ENCODE assay signal across 9 cellular contexts in genomic region chr5:172403191-172403794, GRCh38. TPM values are rescaled to one million over a fixed set of nuclear protein-coding genes. Genes with fewer than 3 reads are reported as not detected.
DNase-seq lines count a peak whose midpoint lies in the region; ATAC-seq, FAIRE-seq and TF ChIP-seq lines count a peak whose summit lies in the region.
"Had no signal": no experiment of that assay in that cellular context is flagged by ENCODE, and none has a peak within 500 bp of the region (broad histone marks: within the 10 kb centered on the region; RNA-seq: fewer than 3 reads in every experiment).

No MANE protein-coding gene starts in this region.

- no peak overlapping the region for H3K4me2 ChIP-seq in HepG2 (ENCODE audit: low read depth, low read length)

- 66% methylated on average over 11 of the region's 11 CpGs for WGBS in HUES64
- 55 to 64% methylated on average over 11 of the region's 11 CpGs for WGBS in esophagus, 2 donors
- 95% methylated on average over 11 of the region's 11 CpGs for WGBS in HepG2 (ENCODE audit: low lambda C conversion rate)

- TF ChIP-seq EP300 in HepG2 (IDR thresholded peaks at IDR 0.05; ENCODE audit: low read depth in 2 of 2, low read length in 2 of 2) (no peak), HepG2 (CRISPR knock-in tag; IDR thresholded peaks at IDR 0.05; ENCODE audit: borderline replicate concordance) (no peak)

- TF ChIP-seq RAD21 in HepG2 (CRISPR knock-in tag; IDR thresholded peaks at IDR 0.05): no peak

- H3K36me3 ChIP-seq in HUES64 (ENCODE audit: insufficient read depth, low read length) (peaks cover 48% of the 10 kb centered on the region), esophagus (ENCODE audit: control insufficient read depth in 2 of 2, insufficient read depth in 2 of 2, low read length in 1 of 2) (peaks cover 0 to 3% of the 10 kb centered on the region in 2 donors), HepG2 (replicated peaks in 1 of 2; ENCODE audit: control insufficient read depth in 1 of 2, insufficient read depth in 2 of 2, low read length in 2 of 2) (peaks cover 0 to 4% of the 10 kb centered on the region in 2 experiments; a peak in 2 of 5 replicates), skeletal muscle tissue (ENCODE audit: control insufficient read depth in 3 of 3, insufficient read depth in 3 of 3, low read length in 3 of 3) (no peaks in the 10 kb centered on the region)

- TF ChIP-seq CTCF in HepG2 (CRISPR knock-in tag; IDR thresholded peaks at IDR 0.05): no peak

- BruUV-seq in HepG2 (replicated peaks; lab: Mats Ljungman, UMichigan): no TSS peak

- ATAC-seq in HepG2 (no peak), HG02938 (IDR thresholded peaks at IDR 0.05; ENCODE audit: unreplicated experiment) (no peak)

- no peaks in the 10 kb centered on the region for H4K20me1 ChIP-seq in HepG2 (ENCODE audit: insufficient read depth, low read length)

- TF ChIP-seq POLR2A in HepG2 (IDR thresholded peaks at IDR 0.05; ENCODE audit: insufficient read depth in 1 of 2, low read depth in 2 of 2, low read length in 2 of 2): no peak

- no peak for DNase-seq in HepG2 (ENCODE audit: low spot score)
- DNase-seq in SHP77 treated with DMSO at 0.1 percent for 48 hours (lab: John Stamatoyannopoulos, UW): no peak
- DNase-seq in stimulated activated naive CD4-positive, alpha-beta T cell treated with Interleukin-2 at 50 U/mL for 16 hours (lab: John Stamatoyannopoulos, UW): no peak
- no peak for DNase-seq in NCI-H2107 treated with DMSO at 0.1 percent for 48 hours (lab: John Stamatoyannopoulos, UW; ENCODE audit: unreplicated experiment)
- DNase-seq: Caco-2 had no signal

- H3K4me1 ChIP-seq in HUES64 (ENCODE audit: insufficient read depth, low read length) (peaks cover 15% of the 10 kb centered on the region), esophagus (ENCODE audit: control insufficient read depth in 2 of 2, insufficient read depth in 2 of 2, low read length in 1 of 2) (peaks cover 0 to 4% of the 10 kb centered on the region in 2 donors), HepG2 (ENCODE audit: insufficient read depth, low read length) (no peaks in the 10 kb centered on the region), skeletal muscle tissue (ENCODE audit: control insufficient read depth in 3 of 3, insufficient read depth in 3 of 3, low read length in 3 of 3) (peaks cover 15 to 26% (median 21%) of the 10 kb centered on the region in 3 donors)
- H3K4me1 ChIP-seq: Caco-2 had no signal

- H3K4me3 ChIP-seq in HUES64 (ENCODE audit: low read length) (no peak overlapping the region), esophagus (ENCODE audit: low read depth in 1 of 2, low read length in 2 of 2) (no peak overlapping the region), HepG2 (replicated peaks in 1 of 3; ENCODE audit: insufficient read depth in 1 of 3, low read depth in 2 of 3, low read length in 3 of 3) (no peak overlapping the region), skeletal muscle tissue (ENCODE audit: low read length in 3 of 3) (peak overlapping the region in 2 of 3 donors; percentile 26 to 38)

- FAIRE-seq in HepG2 (lab: Jason Lieb, UNC): no peak

- H3K9ac ChIP-seq in HUES64 (ENCODE audit: low read depth, low read length) (peak overlapping the region; percentile 23), HepG2 (ENCODE audit: insufficient read depth, low read depth, low read length) (no peak overlapping the region), skeletal muscle tissue (ENCODE audit: low read depth in 1 of 3, low read length in 3 of 3) (peak overlapping the region; percentile 23 to 62 (median 43))

- intact Hi-C loops in HepG2 (cut with micrococcal nuclease; ENCODE audit: unreplicated experiment): no loop called here

- H3K27ac ChIP-seq in HUES64 (ENCODE audit: low read depth, low read length): peak overlapping the region; percentile 91
- H3K27ac ChIP-seq in esophagus (ENCODE audit: low read depth in 2 of 2, low read length in 1 of 2): peak overlapping the region; percentile 58 to 70
- H3K27ac ChIP-seq in HepG2 (ENCODE audit: extremely low read length, insufficient read depth, low read length): no peak overlapping the region
- peak overlapping the region; percentile 80 for H3K27ac ChIP-seq in skeletal muscle tissue (ENCODE audit: low read depth, low read length)

- H2AFZ ChIP-seq in HepG2 (ENCODE audit: low read length): no peak overlapping the region

- POLR2A ChIA-PET in HepG2 (lab: Yijun Ruan, JAX): interaction anchor here (1.4 kb wide), 1 partner anchor 11 kb away, joined by 6 read pairs; no protein-coding TSS in a partner anchor

- CTCF ChIA-PET in HepG2 (lab: Yijun Ruan, JAX; ENCODE audit: low intra/inter-chr PET ratio, low total read pairs): no interaction called here

- H3K27me3 ChIP-seq in HUES64 (ENCODE audit: insufficient read depth, low read length): no peaks in the 10 kb centered on the region
- H3K27me3 ChIP-seq in esophagus (ENCODE audit: control insufficient read depth in 1 of 2, insufficient read depth in 2 of 2, low read length in 2 of 2): no peaks in the 10 kb centered on the region
- H3K27me3 ChIP-seq in HepG2 (ENCODE audit: control insufficient read depth in 1 of 2, insufficient read depth in 2 of 2, low read length in 2 of 2): no peaks in the 10 kb centered on the region
- H3K27me3 ChIP-seq in skeletal muscle tissue (ENCODE audit: control insufficient read depth in 3 of 3, insufficient read depth in 3 of 3, low read length in 3 of 3): no peaks in the 10 kb centered on the region

- H3K9me3 ChIP-seq in HUES64 (ENCODE audit: insufficient read depth, low read depth, low read length) (no peaks in the 10 kb centered on the region), esophagus (ENCODE audit: control insufficient read depth in 2 of 2, insufficient read depth in 1 of 2, low read depth in 1 of 2, low read length in 1 of 2) (no peaks in the 10 kb centered on the region), HepG2 (ENCODE audit: low read length) (no peaks in the 10 kb centered on the region), skeletal muscle tissue (ENCODE audit: control insufficient read depth in 3 of 3, low read length in 3 of 3) (no peaks in the 10 kb centered on the region)
- H3K9me3 ChIP-seq: Caco-2 had no signal

- no peaks in the 10 kb centered on the region for H3K79me2 ChIP-seq in HepG2 (ENCODE audit: insufficient read depth, low read length)

- in situ Hi-C loops in HepG2 (cut with HindIII; ENCODE audit: extremely low pct_ligation_motif_present, low pct_unique_long_range_greater_than_20kb): no loop called here

TF ChIP-seq in HepG2, 621 proteins besides CTCF, POLR2A, EP300 and RAD21:
- no peak for TF ChIP-seq ZNF326 (CRISPR knock-in tag; IDR thresholded peaks at IDR 0.05; ENCODE audit: borderline replicate concordance)
- peak; percentile 79 for TF ChIP-seq MAFF (IDR thresholded peaks at IDR 0.05; ENCODE audit: low read depth, low read length)
- TF ChIP-seq MAFK (conservative IDR thresholded peaks at IDR 0.05 in 1 of 2, IDR thresholded peaks at IDR 0.05 in 1 of 2; ENCODE audit: low read length in 2 of 2): peak; percentile 78 to 90
- 0 out of 2 replicates have a peak, but pooled peaks have one; percentile 39 for TF ChIP-seq CEBPB (IDR thresholded peaks at IDR 0.05; ENCODE audit: borderline replicate concordance, low read depth, low read length)

RNA-seq across cellular contexts. Expression of gene SH3PXD2B, which starts 51.0 kb away (rescaled TPM):
- 35.5 TPM for polyA plus RNA-seq in HUES64 (2013, experiment 1 of 2)
- polyA plus RNA-seq in HUES64 (2013, experiment 2 of 2): 44.1 TPM
- polyA plus RNA-seq in esophagus (1 to 10 TPM; 3.0 to 4.5 TPM), HepG2 (2011; rRNA removed) (4.6 and 5.3 TPM in 2 replicates)
- total RNA-seq in HepG2 (2016; rRNA removed; fragmentation: Illumina TruSeq; extraction: Trizol) (3.4 and 3.8 TPM in 2 replicates), skeletal muscle tissue (12.0 TPM)
- 1.1 and 1.3 TPM in 2 replicates for total RNA-seq in HepG2 (2016; cell fraction: cytosol; rRNA removed; fragmentation: Illumina TruSeq; extraction: Trizol; ENCODE audit: low read depth)
- 3.2 and 3.8 TPM in 2 replicates for total RNA-seq in HepG2 (2016; cell fraction: insoluble cytoplasmic fraction; rRNA removed; fragmentation: Illumina TruSeq; extraction: Trizol)
- total RNA-seq in HepG2 (2016; cell fraction: membrane; rRNA removed; fragmentation: Illumina TruSeq; extraction: Trizol): 1.5 and 2.4 TPM in 2 replicates
- 3.8 TPM in 2 replicates for total RNA-seq in HepG2 (2016; cell fraction: nucleus; rRNA removed; fragmentation: Illumina TruSeq; extraction: Trizol)
- 1.9 and 2.4 TPM in 2 replicates for polyA plus RNA-seq in HepG2 (2011; cell fraction: cytosol; rRNA removed)
- polyA plus RNA-seq in HepG2 (2011; cell fraction: nucleus; rRNA removed): 6.3 and 6.6 TPM in 2 replicates
- polyA plus RNA-seq in HepG2 (2012): 3.7 and 4.6 TPM in 2 replicates
- polyA plus RNA-seq in HepG2 (2016; cell fraction: cytosol; fragmentation: Illumina TruSeq; extraction: Trizol; ENCODE audit: low read depth): 0.45 and 0.58 TPM in 2 replicates
- polyA plus RNA-seq in HepG2 (2016; cell fraction: insoluble cytoplasmic fraction; fragmentation: Illumina TruSeq; extraction: Trizol; ENCODE audit: low read depth): 4.5 and 5.7 TPM in 2 replicates
- 0.58 and 1.3 TPM in 2 replicates for polyA plus RNA-seq in HepG2 (2016; cell fraction: membrane; fragmentation: Illumina TruSeq; extraction: Trizol; ENCODE audit: low read depth)
- polyA plus RNA-seq in HepG2 (2016; cell fraction: nucleus; fragmentation: Illumina TruSeq; extraction: Trizol; ENCODE audit: insufficient read depth, low read depth): 4.4 and 5.5 TPM in 2 replicates
- polyA minus RNA-seq in HepG2 (2011; rRNA and poly(A)+ RNA removed; ENCODE audit: low replicate concordance): 6.5 and 8.9 TPM in 2 replicates
- 4.5 and 5.0 TPM in 2 replicates for polyA minus RNA-seq in HepG2 (2011; cell fraction: cytosol; rRNA and poly(A)+ RNA removed)
- polyA minus RNA-seq in HepG2 (2011; cell fraction: nucleus; rRNA and poly(A)+ RNA removed): 4.5 and 4.7 TPM in 2 replicates

Comparison
In these comparisons a context has a peak if more than half of its experiments do, and no peak if none do; other contexts are left out.
1. H3K4me3 ChIP-seq: peak in skeletal muscle tissue (2 of 3); none in HUES64 (single experiment), esophagus (0 of 2) and HepG2 (0 of 3).